ENCODE assay signal across 9 cellular contexts in genomic region chr6:7147051-7147671, GRCh38. TPM values are rescaled to one million over a fixed set of nuclear protein-coding genes. Genes with fewer than 3 reads are reported as not detected.
DNase-seq lines count a peak whose midpoint lies in the region; ATAC-seq, FAIRE-seq and TF ChIP-seq lines count a peak whose summit lies in the region.
"Had no signal": no experiment of that assay in that cellular context is flagged by ENCODE, and none has a peak within 500 bp of the region (broad histone marks: within the 10 kb centered on the region; RNA-seq: fewer than 3 reads in every experiment).

No MANE protein-coding gene starts in this region.

- no peaks in the 10 kb centered on the region for H3K9me1 ChIP-seq in K562 (ENCODE audit: control insufficient read depth, insufficient read depth, low read length)

- peak overlapping the region; percentile 78 for H3K9ac ChIP-seq in BLaER1
- H3K9ac ChIP-seq in HUES6 (ENCODE audit: low read length) = peak overlapping the region; percentile 4
- H3K9ac ChIP-seq in K562 (ENCODE audit: insufficient read depth in 1 of 2, low read depth in 2 of 2, low read length in 2 of 2) = peak overlapping the region; percentile 71 to 85; a peak in 3 of 4 replicates

- H3K27me3 ChIP-seq in BLaER1 (no peaks in the 10 kb centered on the region), HUES6 (ENCODE audit: control insufficient read depth, insufficient read depth, low read length) (no peaks in the 10 kb centered on the region), K562 (ENCODE audit: control insufficient read depth in 2 of 2, insufficient read depth in 2 of 2, low read length in 2 of 2) (no peaks in the 10 kb centered on the region)

- H3K4me1 ChIP-seq in BLaER1 (peaks cover 89% of the 10 kb centered on the region), HUES6 (ENCODE audit: control insufficient read depth, insufficient read depth, low read length) (peaks cover 81% of the 10 kb centered on the region), K562 (replicated peaks in 1 of 2; ENCODE audit: control insufficient read depth in 2 of 2, insufficient read depth in 2 of 2, low read length in 2 of 2) (peaks cover 58 to 93% of the 10 kb centered on the region in 2 experiments)

- no peaks in the 10 kb centered on the region for H3K36me3 Mint-ChIP-seq in naive B cell

- no peak; a peak in 1 of 4 replicates for TF ChIP-seq RAD21 in K562 (CRISPR knock-in tag; conservative IDR thresholded peaks at IDR 0.05 in 1 of 2, IDR thresholded peaks at IDR 0.05 in 1 of 2)

- peaks cover 55 to 79% (median 70%) of the 10 kb centered on the region in 3 donors for H3K4me1 Mint-ChIP-seq in naive B cell

- intact Hi-C loops in K562 (cut with micrococcal nuclease) = no loop called here

- H3K79me2 ChIP-seq in K562 (ENCODE audit: control insufficient read depth, insufficient read depth, low read length) = peaks cover 100% of the 10 kb centered on the region

- DNase-seq in K562 (ENCODE audit: extremely low read depth in 1 of 4, low spot score in 3 of 4) = peak in 2 of 4 experiments; percentile 58 to 71
- DNase-seq in naive B cell = no peak
- DNase-seq in cortex of kidney (lab: John Stamatoyannopoulos, UW) = no peak
- DNase-seq in NCI-H510A treated with DMSO at 0.1 percent for 48 hours (lab: John Stamatoyannopoulos, UW) = no peak
- no peak for DNase-seq in NK-92 treated with Interleukin-12 subunit alpha and Interleukin-12 subunit beta, amount 100 ng/mL, for 24 hours (lab: John Stamatoyannopoulos, UW)
- DNase-seq: NCI-H2107 had no signal

- H3K27ac ChIP-seq in BLaER1 = peak overlapping the region; percentile 75
- H3K27ac ChIP-seq in HUES6 (ENCODE audit: low read depth, low read length) = peak overlapping the region; percentile 48; the same call in 1 of the 2 replicates
- peak overlapping the region; percentile 92 for H3K27ac ChIP-seq in K562 (ENCODE audit: extremely low read depth, low read depth, low read length)

- in situ Hi-C loops in K562 (cut with MboI) = no loop called here

- ATAC-seq in K562 (0 out of 3 replicates have a peak, but pooled peaks have one; percentile 5), naive B cell (ENCODE audit: low read depth in 2 of 2) (no peak), GM21529 (IDR thresholded peaks at IDR 0.05; ENCODE audit: unreplicated experiment) (no peak)

- BruUV-seq in K562 (replicated peaks; lab: Mats Ljungman, UMichigan) = no TSS peak

- peak overlapping the region; percentile 49 to 88 (median 76) for H3K4me3 Mint-ChIP-seq in naive B cell

- 14% methylated on average over 7 of the region's 7 CpGs for WGBS in K562 (ENCODE audit: insufficient coverage, low coverage, missing lambda C conversion rate)

- H3K4me2 ChIP-seq in BLaER1 = peak overlapping the region; percentile 95
- H3K4me2 ChIP-seq in K562 (ENCODE audit: insufficient read depth, low read length) = peak overlapping the region; percentile 80

- peaks cover 100% of the 10 kb centered on the region for H4K20me1 ChIP-seq in BLaER1
- no peaks in the 10 kb centered on the region for H4K20me1 ChIP-seq in K562 (replicated peaks; ENCODE audit: control insufficient read depth, insufficient read depth, low read length)

- peak overlapping the region; percentile 26 to 90 (median 85) for H3K27ac Mint-ChIP-seq in naive B cell

- POLR2A ChIA-PET in K562 (lab: Yijun Ruan, JAX) = interaction anchor here (0.6 to 3.4 kb wide), 14 partner anchors 9 to 545 kb away, joined by 3 to 19 read pairs (median 6); no protein-coding TSS in a partner anchor

- peak; percentile 57; the same call in 1 of the 2 replicates for TF ChIP-seq EP300 in K562 (IDR thresholded peaks at IDR 0.05; ENCODE audit: low read length)

- peak; percentile 55 for FAIRE-seq in K562 (lab: Jason Lieb, UNC)

- H3K4me3 ChIP-seq in BLaER1 (peak overlapping the region; percentile 54), HUES6 (ENCODE audit: low read depth, low read length) (no peak overlapping the region), K562 (no peak overlapping the region)

- no peak for TF ChIP-seq POLR2A in K562 (conservative IDR thresholded peaks at IDR 0.05)

- H3K9me3 ChIP-seq in BLaER1 = no peaks in the 10 kb centered on the region
- H3K9me3 ChIP-seq in HUES6 (ENCODE audit: control insufficient read depth, insufficient read depth, low read depth, low read length) = no peaks in the 10 kb centered on the region
- H3K9me3 ChIP-seq in K562 (replicated peaks; ENCODE audit: control insufficient read depth, insufficient read depth, low read depth, low read length) = no peaks in the 10 kb centered on the region

- no peaks in the 10 kb centered on the region for H3K27me3 Mint-ChIP-seq in naive B cell

- TF ChIP-seq CTCF in K562 (IDR thresholded peaks at IDR 0.05 in 2 of 3, conservative IDR thresholded peaks at IDR 0.05 in 1 of 3; ENCODE audit: insufficient read depth in 2 of 3, low read depth in 1 of 3, low read length in 3 of 3) = no peak

- H2AFZ ChIP-seq in K562 (ENCODE audit: low read depth, low read length) = peak overlapping the region; percentile 9; the same call in 1 of the 2 replicates

- CTCF ChIA-PET in K562 (lab: Yijun Ruan, JAX; ENCODE audit: low intra/inter-chr PET ratio) = no interaction called here

- H3K36me3 ChIP-seq in BLaER1 = peaks cover 10% of the 10 kb centered on the region; the same call in 1 of the 2 replicates
- H3K36me3 ChIP-seq in HUES6 (ENCODE audit: control insufficient read depth, insufficient read depth, low read length) = no peaks in the 10 kb centered on the region
- peaks cover 45% of the 10 kb centered on the region for H3K36me3 ChIP-seq in K562 (ENCODE audit: control insufficient read depth, insufficient read depth, low read length)

- no peaks in the 10 kb centered on the region for H3K9me3 Mint-ChIP-seq in naive B cell

TF ChIP-seq in K562, 482 proteins besides CTCF, POLR2A, EP300 and RAD21 (continues in another document):
- TF ChIP-seq JUND (IDR thresholded peaks at IDR 0.05; ENCODE audit: borderline replicate concordance, low read depth, low read length) (no peak), JUND (tag; IDR thresholded peaks at IDR 0.05; ENCODE audit: borderline replicate concordance, low read depth, low read length) (peak; percentile 13; the same call in 1 of the 3 replicates), ZNF175 (CRISPR knock-in tag; IDR thresholded peaks at IDR 0.05; ENCODE audit: low read depth) (peak; percentile 14; the same call in 1 of the 2 replicates), NFRKB (IDR thresholded peaks at IDR 0.05; ENCODE audit: low read depth) (peak; percentile 48; the same call in 1 of the 2 replicates), U2AF2 (optimal IDR thresholded peaks at IDR 0.05; ENCODE audit: low read depth, low read length) (no peak), TRIM28 (IDR thresholded peaks at IDR 0.05) (no peak), NEUROD1 (IDR thresholded peaks at IDR 0.05; ENCODE audit: borderline replicate concordance, low read depth, low read length, partially characterized antibody) (no peak), SOX6 (IDR thresholded peaks at IDR 0.05) (peak; percentile 85), ELF1 (tag; IDR thresholded peaks at IDR 0.05) (no peak), SAP30 (IDR thresholded peaks at IDR 0.05; ENCODE audit: borderline replicate concordance, insufficient read depth, low read depth, low read length, poor library complexity, severe bottlenecking) (no peak)
- TF ChIP-seq, protein P1, sequence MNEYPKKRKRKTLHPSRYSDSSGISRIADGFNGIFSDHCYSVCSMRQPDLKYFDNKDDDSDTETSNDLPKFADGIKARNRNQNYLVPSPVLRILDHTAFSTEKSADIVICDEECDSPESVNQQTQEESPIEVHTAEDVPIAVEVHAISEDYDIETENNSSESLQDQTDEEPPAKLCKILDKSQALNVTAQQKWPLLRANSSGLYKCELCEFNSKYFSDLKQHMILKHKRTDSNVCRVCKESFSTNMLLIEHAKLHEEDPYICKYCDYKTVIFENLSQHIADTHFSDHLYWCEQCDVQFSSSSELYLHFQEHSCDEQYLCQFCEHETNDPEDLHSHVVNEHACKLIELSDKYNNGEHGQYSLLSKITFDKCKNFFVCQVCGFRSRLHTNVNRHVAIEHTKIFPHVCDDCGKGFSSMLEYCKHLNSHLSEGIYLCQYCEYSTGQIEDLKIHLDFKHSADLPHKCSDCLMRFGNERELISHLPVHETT (CRISPR knock-in tag; conservative IDR thresholded peaks at IDR 0.05 in 1 of 2, IDR thresholded peaks at IDR 0.05 in 1 of 2) = peak in 1 of 2 experiments; percentile 41; a peak in 1 of 4 replicates
- TF ChIP-seq, protein P2, sequence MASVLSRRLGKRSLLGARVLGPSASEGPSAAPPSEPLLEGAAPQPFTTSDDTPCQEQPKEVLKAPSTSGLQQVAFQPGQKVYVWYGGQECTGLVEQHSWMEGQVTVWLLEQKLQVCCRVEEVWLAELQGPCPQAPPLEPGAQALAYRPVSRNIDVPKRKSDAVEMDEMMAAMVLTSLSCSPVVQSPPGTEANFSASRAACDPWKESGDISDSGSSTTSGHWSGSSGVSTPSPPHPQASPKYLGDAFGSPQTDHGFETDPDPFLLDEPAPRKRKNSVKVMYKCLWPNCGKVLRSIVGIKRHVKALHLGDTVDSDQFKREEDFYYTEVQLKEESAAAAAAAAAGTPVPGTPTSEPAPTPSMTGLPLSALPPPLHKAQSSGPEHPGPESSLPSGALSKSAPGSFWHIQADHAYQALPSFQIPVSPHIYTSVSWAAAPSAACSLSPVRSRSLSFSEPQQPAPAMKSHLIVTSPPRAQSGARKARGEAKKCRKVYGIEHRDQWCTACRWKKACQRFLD (CRISPR knock-in tag; IDR thresholded peaks at IDR 0.05) = no peak

RNA-seq across cellular contexts. Expression of gene RREB1, which starts 39.4 kb away (rescaled TPM):
- total RNA-seq in K562 (2011; cell fraction: chromatin; rRNA removed; ENCODE audit: low replicate concordance) = 128 and 141 TPM in 2 replicates
- total RNA-seq in K562 (2011; cell fraction: nucleolus; rRNA removed) = 88.6 and 91.1 TPM in 2 replicates
- 120 and 166 TPM in 2 replicates for total RNA-seq in K562 (2011; cell fraction: nucleoplasm; rRNA removed)
- total RNA-seq in K562 (2014; rRNA removed) (19.3 and 34.7 TPM in 2 replicates), K562 (2014; rRNA removed; fragmentation: Illumina TruSeq; extraction: Trizol) (24.3 and 25.0 TPM in 2 replicates), K562 (2015; rRNA removed; fragmentation: Illumina TruSeq; extraction: Trizol) (21.9 and 22.1 TPM in 2 replicates), K562 (2021) (64.2 and 65.7 TPM in 2 replicates)
- polyA plus RNA-seq in K562 (2011; rRNA removed) (5.2 and 6.0 TPM in 2 replicates), K562 (2014; fragmentation: Illumina TruSeq; extraction: Trizol) (23.6 and 25.9 TPM in 2 replicates), K562 (2014; fragmentation: Nextera tagmentation; extraction: Ambion mirVana) (1 to 10 TPM; 3.3 to 4.8 TPM), K562 (2014; rRNA removed) (15.6 and 19.6 TPM in 2 replicates), naive B cell (ENCODE audit: low read depth in 6 of 6) (1 to 10 TPM; 1.5 to 9.9 (median 5.2) TPM)
- polyA plus RNA-seq in K562 (2011; cell fraction: cytosol; rRNA removed) = 5.6 and 6.8 TPM in 2 replicates
- 25.5 and 29.7 TPM in 2 replicates for polyA plus RNA-seq in K562 (2011; cell fraction: nucleus; rRNA removed)
- polyA plus RNA-seq in K562 (2012) = 20.6 and 20.9 TPM in 2 replicates
- 42.2 and 45.2 TPM in 2 replicates for polyA minus RNA-seq in K562 (2011; rRNA and poly(A)+ RNA removed)
- polyA minus RNA-seq in K562 (2011; cell fraction: cytosol; rRNA and poly(A)+ RNA removed) = 34.1 and 47.8 TPM in 2 replicates
- polyA minus RNA-seq in K562 (2011; cell fraction: nucleus; rRNA and poly(A)+ RNA removed) = 48.1 and 74.3 TPM in 2 replicates

Comparison
In these comparisons a context has a peak if more than half of its experiments do, and no peak if none do; other contexts are left out.
1. H3K9ac ChIP-seq: peak in every context shown above with its lines; median percentile 78 in BLaER1; 78 in K562; 4 in HUES6.